9 cellular contexts compared by ENCODE assay signal in genomic region chr5:77560677-77561263, GRCh38.
A peak's percentile ranks its signal among the peaks of the same experiment; 100 is the strongest.
DNase-seq lines count a peak whose midpoint lies in the region; ATAC-seq and TF ChIP-seq lines count a peak whose summit lies in the region.
"Had no signal": no experiment of that assay in that cellular context is flagged by ENCODE, and none has a peak within 500 bp of the region (broad histone marks: within the 10 kb centered on the region; RNA-seq: fewer than 3 reads in every experiment).

No MANE protein-coding gene starts in this region.

- H3K4me1 ChIP-seq in spleen = no peaks in the 10 kb centered on the region

- H3K36me3 ChIP-seq in spleen = no peaks in the 10 kb centered on the region

- no peaks in the 10 kb centered on the region for H3K9me3 ChIP-seq in spleen

- TF ChIP-seq POLR2A in spleen (IDR thresholded peaks at IDR 0.05) = no peak

- ATAC-seq in HG03469 (IDR thresholded peaks at IDR 0.05; ENCODE audit: unreplicated experiment) (no peak), GM21528 (IDR thresholded peaks at IDR 0.05; ENCODE audit: low FRiP score, unreplicated experiment) (no peak), HG03095 (IDR thresholded peaks at IDR 0.05; ENCODE audit: unreplicated experiment) (no peak)

- no peaks in the 10 kb centered on the region for H3K27me3 ChIP-seq in spleen (replicated peaks in 1 of 7)

- TF ChIP-seq CTCF in fibroblast of villous mesenchyme (IDR thresholded peaks at IDR 0.05; ENCODE audit: insufficient read depth, low read depth, low read length) (peak; percentile 52), spleen (IDR thresholded peaks at IDR 0.05 in 8 of 11, conservative IDR thresholded peaks at IDR 0.05 in 3 of 11) (peak in 7 of 11 experiments; percentile 20 to 46 (median 36))

- intact Hi-C loops in spleen (cut with DNase I; ENCODE audit: low total_unique reads) = no loop called here

- H3K27ac ChIP-seq in spleen = no peak overlapping the region
- H3K27ac ChIP-seq: skin epidermis had no signal

- DNase-seq in EL (peak; percentile 41), LHCN-M2 (ENCODE audit: low read depth) (peak; percentile 25), SHP77 (lab: John Stamatoyannopoulos, UW) (peak; percentile 39 to 57), fibroblast of villous mesenchyme (ENCODE audit: low read depth) (peak; percentile 59), spleen (no peak)

- WGBS in spleen, 5 donors = 15 to 35% (median 20%) methylated on average over 1 of the region's 1 CpG

- H3K4me3 ChIP-seq in fibroblast of villous mesenchyme (ENCODE audit: low read depth, low read length) = no peak overlapping the region
- H3K4me3 ChIP-seq in spleen = no peak overlapping the region
- H3K4me3 ChIP-seq: skin epidermis had no signal
